Comparison of ENCODE assay signal across 1 cellular context in genomic region chr17:1490643-1491405, GRCh38.
TF ChIP-seq lines count a peak whose summit lies in the region.

No MANE protein-coding gene starts in this region.

TF ChIP-seq in GM12878, 131 proteins besides CTCF, POLR2A, EP300 and RAD21 (continues in another document):
- TF ChIP-seq JUND (IDR thresholded peaks at IDR 0.05; ENCODE audit: low read depth, low read length) (no peak), MAX (IDR thresholded peaks at IDR 0.05; ENCODE audit: low read depth, low read length) (peak; percentile 11; the same call in 1 of the 2 replicates), ZNF687 (IDR thresholded peaks at IDR 0.05) (no peak), MTA3 (IDR thresholded peaks at IDR 0.05; ENCODE audit: borderline replicate concordance, low read length) (no peak), CUX1 (IDR thresholded peaks at IDR 0.05; ENCODE audit: insufficient replicate concordance, low read depth, low read length) (no peak), CEBPZ (IDR thresholded peaks at IDR 0.05; ENCODE audit: low read depth, low read length) (no peak), BCLAF1 (IDR thresholded peaks at IDR 0.05) (no peak), SRF (IDR thresholded peaks at IDR 0.05; ENCODE audit: low read depth in 2 of 2, low read length in 2 of 2) (no peak), CBFB (IDR thresholded peaks at IDR 0.05; ENCODE audit: low read depth) (no peak), CHD1 (IDR thresholded peaks at IDR 0.05; ENCODE audit: low read depth, low read length) (no peak), TARDBP (IDR thresholded peaks at IDR 0.05; ENCODE audit: borderline replicate concordance) (no peak), HDAC2 (IDR thresholded peaks at IDR 0.05) (no peak), SIX5 (IDR thresholded peaks at IDR 0.05; ENCODE audit: low read depth, low read length, severe bottlenecking) (no peak), NR2F1 (conservative IDR thresholded peaks at IDR 0.05) (peak; percentile 9; the same call in 1 of the 2 replicates), USF2 (IDR thresholded peaks at IDR 0.05; ENCODE audit: borderline replicate concordance, low read depth, low read length) (no peak), TCF12 (IDR thresholded peaks at IDR 0.05; ENCODE audit: low read depth, low read length) (no peak), NKRF (conservative IDR thresholded peaks at IDR 0.05) (0 out of 2 replicates have a peak, but pooled peaks have one; percentile 23), PML (IDR thresholded peaks at IDR 0.05; ENCODE audit: low read length) (no peak), RELA (IDR thresholded peaks at IDR 0.05; ENCODE audit: borderline replicate concordance, partially characterized antibody) (peak; percentile 20), ZNF207 (IDR thresholded peaks at IDR 0.05; ENCODE audit: borderline replicate concordance) (no peak), DPF2 (IDR thresholded peaks at IDR 0.05) (peak; percentile 45; the same call in 1 of the 2 replicates), MYC (IDR thresholded peaks at IDR 0.05; ENCODE audit: insufficient read depth, insufficient read length, insufficient replicate concordance, low read length, severe bottlenecking) (no peak), SREBF2 (IDR thresholded peaks at IDR 0.05; ENCODE audit: low read length) (no peak), PAX5 (IDR thresholded peaks at IDR 0.05; ENCODE audit: borderline replicate concordance, low read depth, low read length) (no peak), TBL1XR1 (IDR thresholded peaks at IDR 0.05; ENCODE audit: low read depth, low read length) (no peak), IKZF1 (conservative IDR thresholded peaks at IDR 0.05) (peak; percentile 54), PBX3 (IDR thresholded peaks at IDR 0.05; ENCODE audit: insufficient replicate concordance, low read depth, low read length) (no peak), BRCA1 (IDR thresholded peaks at IDR 0.05; ENCODE audit: low read depth, low read length) (no peak), SREBF1 (IDR thresholded peaks at IDR 0.05; ENCODE audit: low read length) (no peak), LARP7 (IDR thresholded peaks at IDR 0.05) (no peak), RCOR1 (conservative IDR thresholded peaks at IDR 0.05; ENCODE audit: low read depth, low read length) (no peak), SUPT20H (IDR thresholded peaks at IDR 0.05; ENCODE audit: borderline replicate concordance, control insufficient read depth, low read depth, low read length) (no peak), ZBTB4 (CRISPR knock-in tag; IDR thresholded peaks at IDR 0.05) (no peak)
